Comparison of ENCODE assay signal across 16 cellular contexts in genomic region chr5:88688242-88688959, GRCh38.
"Had no signal": no experiment of that assay in that cellular context is flagged by ENCODE, and none has a peak within 500 bp of the region (broad histone marks: within the 10 kb centered on the region; RNA-seq: fewer than 3 reads in every experiment).

No MANE protein-coding gene starts in this region.

- DNase-seq: activated B cell treated with CpG ODN at 0.5 μM for 24 hours; activated CD4-positive, alpha-beta T cell treated with anti-CD3 and anti-CD28 coated beads, Interleukin-2, amount 50 U/mL, for 1 hour; activated gamma-delta T cell; activated naive CD8-positive, alpha-beta T cell treated with anti-CD3 and anti-CD28 coated beads for 36 hours; activated T-cell treated with anti-CD3 and anti-CD28 coated beads, Interleukin-2, amount 50 U/mL, for 24 hours; effector CD8-positive, alpha-beta T cell; stimulated activated CD4-positive, alpha-beta T cell treated with anti-CD3 and anti-CD28 coated beads, Interleukin-12 subunit alpha, Interleukin-12 subunit beta, amount 100 ng/mL, for 4 hours; stimulated activated CD4-positive, alpha-beta T cell treated with anti-CD3 and anti-CD28 coated beads, Interleukin-2, amount 100 ng/mL, for 48 hours; stimulated activated naive CD4-positive, alpha-beta T cell treated with Interleukin-2 at 50 U/mL for 16 hours; thyroid gland had no signal

- H3K9me3 Mint-ChIP-seq: activated T-cell treated with anti-CD3 and anti-CD28 coated beads, Interleukin-2, amount 50 U/mL, for 24 hours; nephron; T-helper 1 cell treated with Interleukin-12 subunit alpha and Interleukin-12 subunit beta and Interleukin-4 antibody, amounts not matched to agents 30 μg/mL and 1 μg/mL, for 36 hours had no signal

- H3K4me3 Mint-ChIP-seq: activated B cell treated with CpG ODN at 0.5 μM for 24 hours; activated naive CD8-positive, alpha-beta T cell treated with anti-CD3 and anti-CD28 coated beads for 36 hours; activated T-cell treated with anti-CD3 and anti-CD28 coated beads, Interleukin-2, amount 50 U/mL, for 24 hours; T-helper 1 cell treated with Interleukin-12 subunit alpha and Interleukin-12 subunit beta and Interleukin-4 antibody, amounts not matched to agents 30 μg/mL and 1 μg/mL, for 36 hours had no signal

- H3K27ac Mint-ChIP-seq: activated B cell treated with CpG ODN at 0.5 μM for 24 hours; activated naive CD8-positive, alpha-beta T cell treated with anti-CD3 and anti-CD28 coated beads for 36 hours; activated T-cell treated with anti-CD3 and anti-CD28 coated beads, Interleukin-2, amount 50 U/mL, for 24 hours; nephron; T-helper 1 cell treated with Interleukin-12 subunit alpha and Interleukin-12 subunit beta and Interleukin-4 antibody, amounts not matched to agents 30 μg/mL and 1 μg/mL, for 36 hours had no signal

- H3K4me3 ChIP-seq: cardiac muscle cell, coronary artery, gastroesophageal sphincter, lung, thyroid gland had no signal

- ATAC-seq: gastroesophageal sphincter had no signal

- H3K36me3 ChIP-seq: cardiac muscle cell, gastroesophageal sphincter, thyroid gland had no signal

- H3K27ac ChIP-seq: cardiac muscle cell, coronary artery, gastroesophageal sphincter, thyroid gland had no signal

- H3K9me3 ChIP-seq: gastroesophageal sphincter, thyroid gland had no signal
